In the genomic region with DNA sequence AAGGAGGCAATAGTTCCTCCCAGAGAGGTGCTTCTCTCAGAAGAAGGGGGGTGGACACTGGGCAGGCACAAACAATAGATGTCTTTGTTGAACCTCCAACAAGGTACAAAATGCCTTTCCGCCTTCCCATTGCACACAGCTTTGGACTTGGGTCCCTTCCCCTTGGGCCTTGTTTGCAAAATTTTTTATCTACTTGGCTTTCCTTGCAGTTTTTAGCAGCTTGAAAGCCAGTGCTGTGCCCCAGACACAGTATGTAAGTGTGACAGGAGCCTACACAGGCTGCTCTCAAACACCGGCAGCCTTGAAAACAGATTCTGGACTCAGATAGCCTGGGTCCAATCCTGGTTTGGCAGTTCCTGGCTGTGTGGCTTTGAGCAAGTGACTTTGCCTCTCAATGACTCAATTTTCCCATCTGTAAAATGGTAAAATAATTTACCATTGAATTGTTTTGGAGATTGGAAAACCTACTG, we compare ENCODE assay signal across 1 cellular context.
TF ChIP-seq lines count a peak whose summit lies in the region.

No MANE protein-coding gene starts in this region.

TF ChIP-seq in HepG2, 621 proteins besides CTCF, POLR2A, EP300 and RAD21 (continued from another document and continues in another):
- TF ChIP-seq, protein P1, sequence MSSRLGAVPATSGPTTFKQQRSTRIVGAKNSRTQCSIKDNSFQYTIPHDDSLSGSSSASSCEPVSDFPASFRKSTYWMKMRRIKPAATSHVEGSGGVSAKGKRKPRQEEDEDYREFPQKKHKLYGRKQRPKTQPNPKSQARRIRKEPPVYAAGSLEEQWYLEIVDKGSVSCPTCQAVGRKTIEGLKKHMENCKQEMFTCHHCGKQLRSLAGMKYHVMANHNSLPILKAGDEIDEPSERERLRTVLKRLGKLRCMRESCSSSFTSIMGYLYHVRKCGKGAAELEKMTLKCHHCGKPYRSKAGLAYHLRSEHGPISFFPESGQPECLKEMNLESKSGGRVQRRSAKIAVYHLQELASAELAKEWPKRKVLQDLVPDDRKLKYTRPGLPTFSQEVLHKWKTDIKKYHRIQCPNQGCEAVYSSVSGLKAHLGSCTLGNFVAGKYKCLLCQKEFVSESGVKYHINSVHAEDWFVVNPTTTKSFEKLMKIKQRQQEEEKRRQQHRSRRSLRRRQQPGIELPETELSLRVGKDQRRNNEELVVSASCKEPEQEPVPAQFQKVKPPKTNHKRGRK (CRISPR knock-in tag; IDR thresholded peaks at IDR 0.05), result no peak
- no peak for TF ChIP-seq NFRKB (IDR thresholded peaks at IDR 0.05)
- no peak for TF ChIP-seq CAMTA2 (CRISPR knock-in tag; IDR thresholded peaks at IDR 0.05; ENCODE audit: borderline replicate concordance)
- no peak for TF ChIP-seq ARID2 (CRISPR knock-in tag; IDR thresholded peaks at IDR 0.05; ENCODE audit: borderline replicate concordance)
- TF ChIP-seq ZNF274 (CRISPR knock-in tag; IDR thresholded peaks at IDR 0.05), result no peak
- peak; percentile 100 for TF ChIP-seq ZNF629 (CRISPR knock-in tag; conservative IDR thresholded peaks at IDR 0.05)
- no peak for TF ChIP-seq SOX6 (IDR thresholded peaks at IDR 0.05)
- TF ChIP-seq SOX6 (CRISPR knock-in tag; IDR thresholded peaks at IDR 0.05), result peak; percentile 95
- peak; percentile 71; the same call in 1 of the 2 replicates for TF ChIP-seq HNF4G (IDR thresholded peaks at IDR 0.05; ENCODE audit: borderline replicate concordance, low read depth, low read length)
- peak; percentile 66; the same call in 1 of the 2 replicates for TF ChIP-seq HNF4G (CRISPR knock-in tag; IDR thresholded peaks at IDR 0.05; ENCODE audit: borderline replicate concordance, low read depth)
- TF ChIP-seq SRSF9 (IDR thresholded peaks at IDR 0.05; ENCODE audit: borderline replicate concordance, insufficient read depth, low read depth, low read length, poor library complexity, severe bottlenecking), result no peak
- no peak for TF ChIP-seq KLF15 (CRISPR knock-in tag; IDR thresholded peaks at IDR 0.05; ENCODE audit: borderline replicate concordance)
- no peak for TF ChIP-seq ZNF446 (CRISPR knock-in tag; IDR thresholded peaks at IDR 0.05)
- no peak for TF ChIP-seq RFX3 (CRISPR knock-in tag; IDR thresholded peaks at IDR 0.05)
- TF ChIP-seq CC2D1A (CRISPR knock-in tag; IDR thresholded peaks at IDR 0.05), result no peak
- no peak for TF ChIP-seq ZNF333 (CRISPR knock-in tag; IDR thresholded peaks at IDR 0.05; ENCODE audit: borderline replicate concordance)
- TF ChIP-seq ZSCAN31 (CRISPR knock-in tag; IDR thresholded peaks at IDR 0.05; ENCODE audit: low read depth), result 0 out of 2 replicates have a peak, but pooled peaks have one; percentile 52
- TF ChIP-seq, protein P2, sequence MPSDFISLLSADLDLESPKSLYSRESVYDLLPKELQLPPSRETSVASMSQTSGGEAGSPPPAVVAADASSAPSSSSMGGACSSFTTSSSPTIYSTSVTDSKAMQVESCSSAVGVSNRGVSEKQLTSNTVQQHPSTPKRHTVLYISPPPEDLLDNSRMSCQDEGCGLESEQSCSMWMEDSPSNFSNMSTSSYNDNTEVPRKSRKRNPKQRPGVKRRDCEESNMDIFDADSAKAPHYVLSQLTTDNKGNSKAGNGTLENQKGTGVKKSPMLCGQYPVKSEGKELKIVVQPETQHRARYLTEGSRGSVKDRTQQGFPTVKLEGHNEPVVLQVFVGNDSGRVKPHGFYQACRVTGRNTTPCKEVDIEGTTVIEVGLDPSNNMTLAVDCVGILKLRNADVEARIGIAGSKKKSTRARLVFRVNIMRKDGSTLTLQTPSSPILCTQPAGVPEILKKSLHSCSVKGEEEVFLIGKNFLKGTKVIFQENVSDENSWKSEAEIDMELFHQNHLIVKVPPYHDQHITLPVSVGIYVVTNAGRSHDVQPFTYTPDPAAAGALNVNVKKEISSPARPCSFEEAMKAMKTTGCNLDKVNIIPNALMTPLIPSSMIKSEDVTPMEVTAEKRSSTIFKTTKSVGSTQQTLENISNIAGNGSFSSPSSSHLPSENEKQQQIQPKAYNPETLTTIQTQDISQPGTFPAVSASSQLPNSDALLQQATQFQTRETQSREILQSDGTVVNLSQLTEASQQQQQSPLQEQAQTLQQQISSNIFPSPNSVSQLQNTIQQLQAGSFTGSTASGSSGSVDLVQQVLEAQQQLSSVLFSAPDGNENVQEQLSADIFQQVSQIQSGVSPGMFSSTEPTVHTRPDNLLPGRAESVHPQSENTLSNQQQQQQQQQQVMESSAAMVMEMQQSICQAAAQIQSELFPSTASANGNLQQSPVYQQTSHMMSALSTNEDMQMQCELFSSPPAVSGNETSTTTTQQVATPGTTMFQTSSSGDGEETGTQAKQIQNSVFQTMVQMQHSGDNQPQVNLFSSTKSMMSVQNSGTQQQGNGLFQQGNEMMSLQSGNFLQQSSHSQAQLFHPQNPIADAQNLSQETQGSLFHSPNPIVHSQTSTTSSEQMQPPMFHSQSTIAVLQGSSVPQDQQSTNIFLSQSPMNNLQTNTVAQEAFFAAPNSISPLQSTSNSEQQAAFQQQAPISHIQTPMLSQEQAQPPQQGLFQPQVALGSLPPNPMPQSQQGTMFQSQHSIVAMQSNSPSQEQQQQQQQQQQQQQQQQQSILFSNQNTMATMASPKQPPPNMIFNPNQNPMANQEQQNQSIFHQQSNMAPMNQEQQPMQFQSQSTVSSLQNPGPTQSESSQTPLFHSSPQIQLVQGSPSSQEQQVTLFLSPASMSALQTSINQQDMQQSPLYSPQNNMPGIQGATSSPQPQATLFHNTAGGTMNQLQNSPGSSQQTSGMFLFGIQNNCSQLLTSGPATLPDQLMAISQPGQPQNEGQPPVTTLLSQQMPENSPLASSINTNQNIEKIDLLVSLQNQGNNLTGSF (CRISPR knock-in tag; IDR thresholded peaks at IDR 0.05), result no peak
- 0 out of 2 replicates have a peak, but pooled peaks have one; percentile 26 for TF ChIP-seq ZNF501 (CRISPR knock-in tag; IDR thresholded peaks at IDR 0.05)
- TF ChIP-seq, protein P3, sequence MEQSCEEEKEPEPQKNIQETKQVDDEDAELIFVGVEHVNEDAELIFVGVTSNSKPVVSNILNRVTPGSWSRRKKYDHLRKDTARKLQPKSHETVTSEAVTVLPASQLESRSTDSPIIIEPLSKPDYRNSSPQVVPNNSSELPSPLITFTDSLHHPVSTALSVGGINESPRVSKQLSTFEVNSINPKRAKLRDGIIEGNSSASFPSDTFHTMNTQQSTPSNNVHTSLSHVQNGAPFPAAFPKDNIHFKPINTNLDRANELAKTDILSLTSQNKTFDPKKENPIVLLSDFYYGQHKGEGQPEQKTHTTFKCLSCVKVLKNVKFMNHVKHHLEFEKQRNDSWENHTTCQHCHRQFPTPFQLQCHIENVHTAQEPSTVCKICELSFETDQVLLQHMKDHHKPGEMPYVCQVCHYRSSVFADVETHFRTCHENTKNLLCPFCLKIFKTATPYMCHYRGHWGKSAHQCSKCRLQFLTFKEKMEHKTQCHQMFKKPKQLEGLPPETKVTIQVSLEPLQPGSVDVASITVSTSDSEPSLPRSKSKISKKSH (CRISPR knock-in tag; IDR thresholded peaks at IDR 0.05; ENCODE audit: borderline replicate concordance), result no peak
- TF ChIP-seq ZNF772 (CRISPR knock-in tag; IDR thresholded peaks at IDR 0.05), result peak; percentile 48; the same call in 1 of the 2 replicates
- no peak for TF ChIP-seq ZNF207 (IDR thresholded peaks at IDR 0.05; ENCODE audit: borderline replicate concordance)
- no peak for TF ChIP-seq DNMT3B (CRISPR knock-in tag; conservative IDR thresholded peaks at IDR 0.05)
- TF ChIP-seq PHF5A (CRISPR knock-in tag; IDR thresholded peaks at IDR 0.05; ENCODE audit: low read depth, unreplicated experiment), result no peak
- no peak for TF ChIP-seq HOXA7 (CRISPR knock-in tag; IDR thresholded peaks at IDR 0.05)
- TF ChIP-seq, protein P4, sequence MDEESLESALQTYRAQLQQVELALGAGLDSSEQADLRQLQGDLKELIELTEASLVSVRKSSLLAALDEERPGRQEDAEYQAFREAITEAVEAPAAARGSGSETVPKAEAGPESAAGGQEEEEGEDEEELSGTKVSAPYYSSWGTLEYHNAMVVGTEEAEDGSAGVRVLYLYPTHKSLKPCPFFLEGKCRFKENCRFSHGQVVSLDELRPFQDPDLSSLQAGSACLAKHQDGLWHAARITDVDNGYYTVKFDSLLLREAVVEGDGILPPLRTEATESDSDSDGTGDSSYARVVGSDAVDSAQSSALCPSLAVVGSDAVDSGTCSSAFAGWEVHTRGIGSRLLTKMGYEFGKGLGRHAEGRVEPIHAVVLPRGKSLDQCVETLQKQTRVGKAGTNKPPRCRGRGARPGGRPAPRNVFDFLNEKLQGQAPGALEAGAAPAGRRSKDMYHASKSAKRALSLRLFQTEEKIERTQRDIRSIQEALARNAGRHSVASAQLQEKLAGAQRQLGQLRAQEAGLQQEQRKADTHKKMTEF (CRISPR knock-in tag; IDR thresholded peaks at IDR 0.05), result peak; percentile 52
- TF ChIP-seq RXRB (CRISPR knock-in tag; IDR thresholded peaks at IDR 0.05; ENCODE audit: borderline replicate concordance), result no peak; the same call in 1 of the 2 replicates
- no peak for TF ChIP-seq POLR2AphosphoS5 (IDR thresholded peaks at IDR 0.05; ENCODE audit: low read depth, low read length)
- no peak for TF ChIP-seq ZNF510 (CRISPR knock-in tag; IDR thresholded peaks at IDR 0.05; ENCODE audit: low read depth)
- no peak for TF ChIP-seq ZBTB3 (CRISPR knock-in tag; IDR thresholded peaks at IDR 0.05; ENCODE audit: borderline replicate concordance, low read depth)
- TF ChIP-seq ZNF615 (CRISPR knock-in tag; IDR thresholded peaks at IDR 0.05; ENCODE audit: borderline replicate concordance), result no peak
- TF ChIP-seq ZNF737 (CRISPR knock-in tag; IDR thresholded peaks at IDR 0.05; ENCODE audit: borderline replicate concordance), result no peak
- no peak for TF ChIP-seq HNRNPUL1 (IDR thresholded peaks at IDR 0.05; ENCODE audit: low read depth, low read length)
- TF ChIP-seq ZSCAN21 (CRISPR knock-in tag; IDR thresholded peaks at IDR 0.05; ENCODE audit: borderline replicate concordance), result no peak
- peak; percentile 50; the same call in 1 of the 2 replicates for TF ChIP-seq SAP130 (CRISPR knock-in tag; IDR thresholded peaks at IDR 0.05; ENCODE audit: low read depth)
- TF ChIP-seq ZFY (CRISPR knock-in tag; IDR thresholded peaks at IDR 0.05), result peak; percentile 40; the same call in 1 of the 2 replicates
- TF ChIP-seq ELF3 (CRISPR knock-in tag; IDR thresholded peaks at IDR 0.05), result peak; percentile 46
- no peak for TF ChIP-seq GABPB1 (CRISPR knock-in tag; IDR thresholded peaks at IDR 0.05)
- no peak for TF ChIP-seq FOXK1 (CRISPR knock-in tag; IDR thresholded peaks at IDR 0.05; ENCODE audit: borderline replicate concordance, low read depth)
- TF ChIP-seq, protein P5, sequence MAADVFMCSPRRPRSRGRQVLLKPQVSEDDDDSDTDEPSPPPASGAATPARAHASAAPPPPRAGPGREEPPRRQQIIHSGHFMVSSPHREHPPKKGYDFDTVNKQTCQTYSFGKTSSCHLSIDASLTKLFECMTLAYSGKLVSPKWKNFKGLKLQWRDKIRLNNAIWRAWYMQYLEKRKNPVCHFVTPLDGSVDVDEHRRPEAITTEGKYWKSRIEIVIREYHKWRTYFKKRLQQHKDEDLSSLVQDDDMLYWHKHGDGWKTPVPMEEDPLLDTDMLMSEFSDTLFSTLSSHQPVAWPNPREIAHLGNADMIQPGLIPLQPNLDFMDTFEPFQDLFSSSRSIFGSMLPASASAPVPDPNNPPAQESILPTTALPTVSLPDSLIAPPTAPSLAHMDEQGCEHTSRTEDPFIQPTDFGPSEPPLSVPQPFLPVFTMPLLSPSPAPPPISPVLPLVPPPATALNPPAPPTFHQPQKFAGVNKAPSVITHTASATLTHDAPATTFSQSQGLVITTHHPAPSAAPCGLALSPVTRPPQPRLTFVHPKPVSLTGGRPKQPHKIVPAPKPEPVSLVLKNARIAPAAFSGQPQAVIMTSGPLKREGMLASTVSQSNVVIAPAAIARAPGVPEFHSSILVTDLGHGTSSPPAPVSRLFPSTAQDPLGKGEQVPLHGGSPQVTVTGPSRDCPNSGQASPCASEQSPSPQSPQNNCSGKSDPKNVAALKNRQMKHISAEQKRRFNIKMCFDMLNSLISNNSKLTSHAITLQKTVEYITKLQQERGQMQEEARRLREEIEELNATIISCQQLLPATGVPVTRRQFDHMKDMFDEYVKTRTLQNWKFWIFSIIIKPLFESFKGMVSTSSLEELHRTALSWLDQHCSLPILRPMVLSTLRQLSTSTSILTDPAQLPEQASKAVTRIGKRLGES (CRISPR knock-in tag; IDR thresholded peaks at IDR 0.05; ENCODE audit: borderline replicate concordance), result no peak
- no peak for TF ChIP-seq ATM (IDR thresholded peaks at IDR 0.05; ENCODE audit: borderline replicate concordance)
- TF ChIP-seq, protein P6, sequence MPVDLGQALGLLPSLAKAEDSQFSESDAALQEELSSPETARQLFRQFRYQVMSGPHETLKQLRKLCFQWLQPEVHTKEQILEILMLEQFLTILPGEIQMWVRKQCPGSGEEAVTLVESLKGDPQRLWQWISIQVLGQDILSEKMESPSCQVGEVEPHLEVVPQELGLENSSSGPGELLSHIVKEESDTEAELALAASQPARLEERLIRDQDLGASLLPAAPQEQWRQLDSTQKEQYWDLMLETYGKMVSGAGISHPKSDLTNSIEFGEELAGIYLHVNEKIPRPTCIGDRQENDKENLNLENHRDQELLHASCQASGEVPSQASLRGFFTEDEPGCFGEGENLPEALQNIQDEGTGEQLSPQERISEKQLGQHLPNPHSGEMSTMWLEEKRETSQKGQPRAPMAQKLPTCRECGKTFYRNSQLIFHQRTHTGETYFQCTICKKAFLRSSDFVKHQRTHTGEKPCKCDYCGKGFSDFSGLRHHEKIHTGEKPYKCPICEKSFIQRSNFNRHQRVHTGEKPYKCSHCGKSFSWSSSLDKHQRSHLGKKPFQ (CRISPR knock-in tag; IDR thresholded peaks at IDR 0.05; ENCODE audit: insufficient replicate concordance), result no peak
- no peak for TF ChIP-seq SMAD9 (CRISPR knock-in tag; IDR thresholded peaks at IDR 0.05)
- no peak for TF ChIP-seq NBN (conservative IDR thresholded peaks at IDR 0.05)
- peak; percentile 76 for TF ChIP-seq NCOR1 (IDR thresholded peaks at IDR 0.05; ENCODE audit: borderline replicate concordance, low read length)
- no peak for TF ChIP-seq SALL2 (CRISPR knock-in tag; IDR thresholded peaks at IDR 0.05)
- no peak for TF ChIP-seq NONO (IDR thresholded peaks at IDR 0.05)
- peak; percentile 69 for TF ChIP-seq NONO (CRISPR knock-in tag; conservative IDR thresholded peaks at IDR 0.05)
- peak; percentile 87 for TF ChIP-seq HDAC2 (CRISPR knock-in tag; IDR thresholded peaks at IDR 0.05)
- no peak for TF ChIP-seq KAT2B (IDR thresholded peaks at IDR 0.05; ENCODE audit: borderline replicate concordance, low read depth, low read length)
